In the genomic region with DNA sequence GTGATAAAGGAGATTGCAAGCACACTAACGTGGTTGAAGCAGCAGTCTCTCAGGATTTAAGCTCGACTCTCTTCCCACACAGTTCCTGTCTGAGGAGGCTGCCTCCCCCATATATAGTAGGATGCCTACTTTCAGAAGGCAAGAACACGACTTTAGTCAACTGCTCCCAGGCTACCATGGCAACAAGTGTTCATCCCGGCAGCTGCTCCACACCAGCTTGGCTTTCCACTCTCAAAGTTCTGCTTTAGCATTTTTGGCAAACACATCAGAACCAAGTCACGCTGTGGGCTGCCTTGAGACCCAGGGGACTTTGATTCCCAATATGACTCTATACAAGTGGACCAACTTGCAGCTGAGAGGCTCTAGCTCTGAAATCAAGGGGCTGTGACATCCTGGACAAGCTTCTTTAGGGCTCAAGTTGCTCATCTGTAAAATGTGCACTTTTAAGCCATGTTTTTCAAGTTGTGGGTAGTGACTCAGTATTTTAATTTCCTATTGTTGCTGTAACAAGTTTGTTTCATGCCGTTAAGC, we compare ENCODE assay signal across 19 cellular contexts. TPM values are rescaled to one million over a fixed set of nuclear protein-coding genes. Genes with fewer than 3 reads are reported as not detected.
DNase-seq lines count a peak whose midpoint lies in the region; ATAC-seq and TF ChIP-seq lines count a peak whose summit lies in the region.
"Had no signal": no experiment of that assay in that cellular context is flagged by ENCODE, and none has a peak within 500 bp of the region (broad histone marks: within the 10 kb centered on the region; RNA-seq: fewer than 3 reads in every experiment).

No MANE protein-coding gene starts in this region.

- TF ChIP-seq CTCF in mammary epithelial cell (conservative IDR thresholded peaks at IDR 0.05 in 1 of 2, IDR thresholded peaks at IDR 0.05 in 1 of 2; ENCODE audit: extremely low read depth in 1 of 2, insufficient read depth in 1 of 2, low read depth in 1 of 2, low read length in 2 of 2), result no peak
- no peak for TF ChIP-seq CTCF in breast epithelium (IDR thresholded peaks at IDR 0.05)
- TF ChIP-seq CTCF in activated B cell treated with CpG ODN at 0.5 μM for 24 hours (IDR thresholded peaks at IDR 0.05), result no peak
- TF ChIP-seq CTCF in foreskin fibroblast (IDR thresholded peaks at IDR 0.05; ENCODE audit: low read depth, low read length), result no peak
- TF ChIP-seq CTCF in nephron progenitor cell (IDR thresholded peaks at IDR 0.05), result no peak
- no peak for TF ChIP-seq CTCF in tibial nerve (IDR thresholded peaks at IDR 0.05)

- H3K27me3 Mint-ChIP-seq in activated B cell treated with CpG ODN at 0.5 μM for 24 hours, result peaks cover 23% of the 10 kb centered on the region
- peaks cover 27% of the 10 kb centered on the region for H3K27me3 Mint-ChIP-seq in nephron progenitor cell (ENCODE audit: low read depth, poor library complexity)
- H3K27me3 Mint-ChIP-seq: progenitor cell of endocrine pancreas had no signal

- no TSS peak for BruUV-seq in mammary epithelial cell (replicated peaks; lab: Mats Ljungman, UMichigan)

- H3K27ac ChIP-seq in mammary epithelial cell (ENCODE audit: insufficient read depth, low read depth, low read length) (no peak overlapping the region), breast epithelium (no peak overlapping the region), tibial nerve (no peak overlapping the region)
- H3K27ac ChIP-seq: epithelial cell of prostate, RWPE1, vagina had no signal

- no peak for TF ChIP-seq EP300 in tibial nerve (IDR thresholded peaks at IDR 0.05)

- DNase-seq in mammary epithelial cell, result peak; percentile 39
- no peak for DNase-seq in breast epithelium (ENCODE audit: low spot score in 2 of 2)
- DNase-seq in activated B cell treated with CpG ODN at 0.5 μM for 24 hours, result no peak
- DNase-seq in foreskin fibroblast, result peak; percentile 37 to 63
- DNase-seq in nephron progenitor cell, result no peak
- no peak for DNase-seq in NCI-H128 (lab: John Stamatoyannopoulos, UW; ENCODE audit: unreplicated experiment)
- no peak for DNase-seq in tibial nerve (ENCODE audit: low spot score in 2 of 2)
- DNase-seq: activated CD4-positive, alpha-beta T cell treated with anti-CD3 and anti-CD28 coated beads, Interleukin-2, amount 10 ng/mL, durations not matched to agents 7 days and 5 days; activated effector memory CD4-positive, alpha-beta T cell treated with Interleukin-2 at 50 U/mL for 16 hours; midbrain; MV-4-11; NCI-H510A treated with DMSO at 0.1 percent for 48 hours had no signal

- H3K9ac ChIP-seq in mammary epithelial cell (ENCODE audit: insufficient read depth, low read length), result no peak overlapping the region

- intact Hi-C loops in mammary epithelial cell (cut with micrococcal nuclease) (no loop called here), breast epithelium (cut with DNase I; ENCODE audit: low total_unique reads) (no loop called here), activated B cell treated with CpG ODN at 0.5 μM for 24 hours (cut with micrococcal nuclease) (no loop called here)

- no peaks in the 10 kb centered on the region for H3K36me3 Mint-ChIP-seq in activated B cell treated with CpG ODN at 0.5 μM for 24 hours (ENCODE audit: low read depth)
- no peaks in the 10 kb centered on the region for H3K36me3 Mint-ChIP-seq in nephron progenitor cell (ENCODE audit: low read depth)

- H3K36me3 ChIP-seq in mammary epithelial cell (ENCODE audit: insufficient read depth, low read length) (no peaks in the 10 kb centered on the region), breast epithelium (no peaks in the 10 kb centered on the region), tibial nerve (no peaks in the 10 kb centered on the region)
- H3K36me3 ChIP-seq: vagina had no signal

- in situ Hi-C loops in mammary epithelial cell (cut with MboI; ENCODE audit: low sequenced_read_pairs in 2 of 2), result loop anchor here (10.0 to 25.0 kb wide), 3 partner anchors 70 to 1142 kb away; no protein-coding TSS in a partner anchor

- no peaks in the 10 kb centered on the region for H3K79me2 ChIP-seq in mammary epithelial cell (ENCODE audit: insufficient read depth, low read length)

- no peak overlapping the region for H3K4me2 ChIP-seq in mammary epithelial cell (ENCODE audit: insufficient read depth, low read depth, low read length)

- TF ChIP-seq POLR2A in breast epithelium (IDR thresholded peaks at IDR 0.05) (no peak), tibial nerve (IDR thresholded peaks at IDR 0.05) (no peak)

- WGBS in mammary epithelial cell (ENCODE audit: low coverage, missing lambda C conversion rate), result 18% methylated on average over 5 of the region's 6 CpGs
- 29 to 35% methylated on average over 6 of the region's 6 CpGs for WGBS in tibial nerve, 2 donors

- no peak overlapping the region for H2AFZ ChIP-seq in mammary epithelial cell (ENCODE audit: low read depth, low read length)

- CTCF ChIA-PET in mammary epithelial cell (lab: Charles Lee; ENCODE audit: low non-redundant PET), result no interaction called here
- CTCF ChIA-PET in activated B cell treated with CpG ODN at 0.5 μM for 24 hours (lab: Charles Lee), result no interaction called here

- ATAC-seq in activated B cell treated with CpG ODN at 0.5 μM for 24 hours (ENCODE audit: low read depth) (peak; percentile 50), GM21447 (IDR thresholded peaks at IDR 0.05; ENCODE audit: unreplicated experiment) (no peak)

- no peak overlapping the region for H3K4me3 ChIP-seq in mammary epithelial cell (replicated peaks in 1 of 3; ENCODE audit: insufficient read depth in 1 of 3, low read depth in 2 of 3, low read length in 3 of 3)
- H3K4me3 ChIP-seq in breast epithelium, result no peak overlapping the region
- no peak overlapping the region for H3K4me3 ChIP-seq in foreskin fibroblast (ENCODE audit: low read depth in 1 of 2, low read length in 2 of 2)
- no peak overlapping the region for H3K4me3 ChIP-seq in tibial nerve
- H3K4me3 ChIP-seq: vagina had no signal

- POLR2A ChIA-PET in activated B cell treated with CpG ODN at 0.5 μM for 24 hours (lab: Charles Lee), result no interaction called here

- H3K27ac Mint-ChIP-seq in activated B cell treated with CpG ODN at 0.5 μM for 24 hours (no peak overlapping the region), nephron progenitor cell (no peak overlapping the region)
- H3K27ac Mint-ChIP-seq: activated CD4-positive, alpha-beta T cell treated with anti-CD3 and anti-CD28 coated beads, Interleukin-2, amount 10 ng/mL, durations not matched to agents 7 days and 5 days; progenitor cell of endocrine pancreas; T-helper 1 cell treated with Interleukin-12 subunit alpha and Interleukin-12 subunit beta and Interleukin-4 antibody, amounts not matched to agents 30 μg/mL and 1 μg/mL, for 36 hours had no signal

- dilution Hi-C loops in mammary epithelial cell (cut with HindIII; ENCODE audit: low sequenced_read_pairs), result no loop called here

- H3K4me3 Mint-ChIP-seq in activated B cell treated with CpG ODN at 0.5 μM for 24 hours (no peak overlapping the region), nephron progenitor cell (no peak overlapping the region)
- H3K4me3 Mint-ChIP-seq: activated CD4-positive, alpha-beta T cell treated with anti-CD3 and anti-CD28 coated beads, Interleukin-2, amount 10 ng/mL, durations not matched to agents 7 days and 5 days; T-helper 1 cell treated with Interleukin-12 subunit alpha and Interleukin-12 subunit beta and Interleukin-4 antibody, amounts not matched to agents 30 μg/mL and 1 μg/mL, for 36 hours had no signal

- H3K4me1 Mint-ChIP-seq in activated B cell treated with CpG ODN at 0.5 μM for 24 hours (peaks cover 16% of the 10 kb centered on the region), nephron progenitor cell (peaks cover 5% of the 10 kb centered on the region)
- H3K4me1 Mint-ChIP-seq: activated CD4-positive, alpha-beta T cell treated with anti-CD3 and anti-CD28 coated beads, Interleukin-2, amount 10 ng/mL, durations not matched to agents 7 days and 5 days had no signal

- H3K9me3 ChIP-seq in mammary epithelial cell (replicated peaks; ENCODE audit: insufficient read depth, low read length) (no peaks in the 10 kb centered on the region), breast epithelium (no peaks in the 10 kb centered on the region), tibial nerve (peaks cover 0 to 3% (median 0%) of the 10 kb centered on the region in 4 donors)
- H3K9me3 ChIP-seq: vagina had no signal

- H3K27me3 ChIP-seq in mammary epithelial cell (ENCODE audit: insufficient read depth, low read length), result no peaks in the 10 kb centered on the region
- no peaks in the 10 kb centered on the region for H3K27me3 ChIP-seq in breast epithelium
- peaks cover 0 to 18% of the 10 kb centered on the region in 2 donors for H3K27me3 ChIP-seq in tibial nerve
- H3K27me3 ChIP-seq: vagina had no signal

- H4K20me1 ChIP-seq in mammary epithelial cell (ENCODE audit: insufficient read depth, low read length), result no peaks in the 10 kb centered on the region

- H3K9me3 Mint-ChIP-seq in activated B cell treated with CpG ODN at 0.5 μM for 24 hours (peaks cover 2% of the 10 kb centered on the region), nephron progenitor cell (peaks cover 9% of the 10 kb centered on the region)

- H3K4me1 ChIP-seq in mammary epithelial cell (ENCODE audit: insufficient read depth, low read length) (no peaks in the 10 kb centered on the region), breast epithelium (no peaks in the 10 kb centered on the region), tibial nerve (no peaks in the 10 kb centered on the region)
- H3K4me1 ChIP-seq: vagina had no signal

RNA-seq across cellular contexts. Expression of a gene that starts 16.5 kb away (rescaled TPM):
- not detected for total RNA-seq in mammary epithelial cell
- polyA plus RNA-seq in mammary epithelial cell, result not detected
- not detected for polyA minus RNA-seq in mammary epithelial cell
- not detected for total RNA-seq in breast epithelium
- not detected in 2 replicates for total RNA-seq in activated B cell treated with CpG ODN at 0.5 μM for 24 hours
- not detected for total RNA-seq in tibial nerve
- total RNA-seq: activated CD4-positive, alpha-beta T cell treated with anti-CD3 and anti-CD28 coated beads, Interleukin-2, amount 10 ng/mL, durations not matched to agents 7 days and 5 days; cardiac septum; progenitor cell of endocrine pancreas; vagina had no signal

RNA-seq across cellular contexts. Expression of a gene that starts 36.4 kb away (rescaled TPM):
- total RNA-seq in mammary epithelial cell, result 100 to 1,000 TPM in 1 of 2 donors, 10 to 100 TPM in 1; 43.5 to 131 TPM
- polyA plus RNA-seq in mammary epithelial cell, result 51.9 TPM
- 37.7 TPM for polyA minus RNA-seq in mammary epithelial cell
- 10 to 100 TPM; 49.2 to 99.4 (median 97.5) TPM for total RNA-seq in breast epithelium
- total RNA-seq in activated B cell treated with CpG ODN at 0.5 μM for 24 hours, result 16.5 and 17.2 TPM in 2 replicates
- 10 to 100 TPM; 24.3 to 57.0 (median 39.3) TPM for total RNA-seq in tibial nerve

RNA-seq across cellular contexts. Expression of a gene that starts 38.7 kb away (rescaled TPM):
- total RNA-seq in mammary epithelial cell (not detected), breast epithelium (under 1 TPM in 1 of 3 donors, not detected in 2; 0.33 TPM), activated B cell treated with CpG ODN at 0.5 μM for 24 hours (not detected in 2 replicates), tibial nerve (under 1 TPM in 1 of 4 donors, not detected in 3; 0.20 TPM)
- not detected for polyA plus RNA-seq in mammary epithelial cell
- not detected for polyA minus RNA-seq in mammary epithelial cell
- total RNA-seq: activated CD4-positive, alpha-beta T cell treated with anti-CD3 and anti-CD28 coated beads, Interleukin-2, amount 10 ng/mL, durations not matched to agents 7 days and 5 days; cardiac septum; vagina had no signal

RNA-seq across cellular contexts. Expression of a gene that starts 44.2 kb away (rescaled TPM):
- 1 to 10 TPM in 1 of 2 donors, under 1 TPM in 1; 0.54 to 1.3 TPM for total RNA-seq in mammary epithelial cell
- polyA plus RNA-seq in mammary epithelial cell, result 0.48 TPM
- not detected for polyA minus RNA-seq in mammary epithelial cell
- under 1 TPM in 2 of 3 donors, not detected in 1; under 0.01 to 0.59 TPM for total RNA-seq in breast epithelium
- total RNA-seq in activated B cell treated with CpG ODN at 0.5 μM for 24 hours, result not detected in 2 replicates
- not detected for total RNA-seq in tibial nerve
- total RNA-seq: activated CD4-positive, alpha-beta T cell treated with anti-CD3 and anti-CD28 coated beads, Interleukin-2, amount 10 ng/mL, durations not matched to agents 7 days and 5 days had no signal

Comparison
In these comparisons a context has a peak if more than half of its experiments do, and no peak if none do; other contexts are left out.
1. DNase-seq: peak in mammary epithelial cell (single experiment) and foreskin fibroblast (2 of 2); none in breast epithelium (0 of 2), activated B cell treated with CpG ODN at 0.5 μM for 24 hours (single experiment), nephron progenitor cell (single experiment), NCI-H128 (single experiment) and tibial nerve (0 of 2).